Comparison of ENCODE assay signal across 21 cellular contexts in genomic region chr10:78438907-78439809, GRCh38.
"Had no signal": no experiment of that assay in that cellular context is flagged by ENCODE, and none has a peak within 500 bp of the region (broad histone marks: within the 10 kb centered on the region; RNA-seq: fewer than 3 reads in every experiment).

No MANE protein-coding gene starts in this region.

- H3K4me1 ChIP-seq: adrenal gland had no signal

- H3K36me3 ChIP-seq: adrenal gland, ascending aorta, left ventricle myocardium inferior, transverse colon, uterus had no signal

- H3K27me3 Mint-ChIP-seq: activated CD4-positive, alpha-beta T cell treated with anti-CD3 and anti-CD28 coated beads, Interleukin-2, amount 10 ng/mL, durations not matched to agents 7 days and 5 days; activated naive CD8-positive, alpha-beta T cell had no signal

- H3K27me3 ChIP-seq: adrenal gland, ascending aorta, hepatocyte, transverse colon, uterus had no signal

- H3K4me3 ChIP-seq: adrenal gland, ascending aorta, hepatocyte, left ventricle myocardium inferior, transverse colon, uterus had no signal

- H3K9me3 ChIP-seq: adrenal gland, ascending aorta, left ventricle myocardium inferior, transverse colon, uterus had no signal

- H3K36me3 Mint-ChIP-seq: activated naive CD8-positive, alpha-beta T cell; natural killer cell treated with Interleukin-12 subunit alpha and Interleukin-12 subunit beta and Interleukin-15 and Interleukin-18, amount 100 ng/mL, for 72 hours; stimulated activated effector memory CD8-positive, alpha-beta T cell treated with anti-CD3 and anti-CD28 coated beads, Interleukin-12 subunit alpha, Interleukin-12 subunit beta, amount 100 ng/mL, for 72 hours had no signal

- H3K9me3 Mint-ChIP-seq: activated CD4-positive, alpha-beta T cell treated with anti-CD3 and anti-CD28 coated beads, Interleukin-2, amount 10 ng/mL, durations not matched to agents 7 days and 5 days; natural killer cell treated with Interleukin-12 subunit alpha and Interleukin-12 subunit beta and Interleukin-15 and Interleukin-18, amount 100 ng/mL, for 72 hours; stimulated activated effector memory CD8-positive, alpha-beta T cell treated with anti-CD3 and anti-CD28 coated beads, Interleukin-12 subunit alpha, Interleukin-12 subunit beta, amount 100 ng/mL, for 72 hours had no signal

- H3K4me3 Mint-ChIP-seq: activated CD4-positive, alpha-beta T cell treated with anti-CD3 and anti-CD28 coated beads, Interleukin-2, amount 10 ng/mL, durations not matched to agents 7 days and 5 days; activated CD8-positive, alpha-beta T cell treated with anti-CD3 and anti-CD28 coated beads, Interleukin-2, amount 10 ng/mL, durations not matched to agents 7 days and 5 days; activated naive CD8-positive, alpha-beta T cell; natural killer cell treated with Interleukin-12 subunit alpha and Interleukin-12 subunit beta and Interleukin-15 and Interleukin-18, amount 100 ng/mL, for 72 hours; stimulated activated effector memory CD8-positive, alpha-beta T cell treated with anti-CD3 and anti-CD28 coated beads, Interleukin-12 subunit alpha, Interleukin-12 subunit beta, amount 100 ng/mL, for 72 hours had no signal

- H3K27ac ChIP-seq: adrenal gland, ascending aorta, hepatocyte, left ventricle myocardium inferior, transverse colon, uterus had no signal

- ATAC-seq: activated CD8-positive, alpha-beta T cell treated with anti-CD3 and anti-CD28 coated beads, Interleukin-2, amount 10 ng/mL, durations not matched to agents 7 days and 5 days; natural killer cell treated with Interleukin-12 subunit alpha and Interleukin-12 subunit beta and Interleukin-15 and Interleukin-18, amount 100 ng/mL, for 72 hours; SK-N-SH treated with all-trans-retinoic acid at 6 μM for 48 hours had no signal

- H3K4me1 Mint-ChIP-seq: activated CD4-positive, alpha-beta T cell treated with anti-CD3 and anti-CD28 coated beads, Interleukin-2, amount 10 ng/mL, durations not matched to agents 7 days and 5 days had no signal

- H3K27ac Mint-ChIP-seq: activated CD4-positive, alpha-beta T cell treated with anti-CD3 and anti-CD28 coated beads, Interleukin-2, amount 10 ng/mL, durations not matched to agents 7 days and 5 days; activated CD8-positive, alpha-beta T cell treated with anti-CD3 and anti-CD28 coated beads, Interleukin-2, amount 10 ng/mL, durations not matched to agents 7 days and 5 days; activated naive CD8-positive, alpha-beta T cell; natural killer cell treated with Interleukin-12 subunit alpha and Interleukin-12 subunit beta and Interleukin-15 and Interleukin-18, amount 100 ng/mL, for 72 hours; stimulated activated effector memory CD8-positive, alpha-beta T cell treated with anti-CD3 and anti-CD28 coated beads, Interleukin-12 subunit alpha, Interleukin-12 subunit beta, amount 100 ng/mL, for 72 hours had no signal

- H3K79me2 ChIP-seq: hepatocyte had no signal

- DNase-seq: activated CD4-positive, alpha-beta T cell treated with anti-CD3 and anti-CD28 coated beads, Interleukin-2, amount 10 ng/mL, durations not matched to agents 7 days and 5 days; activated CD4-positive, CD25-positive, alpha-beta regulatory T cell treated with anti-CD3 and anti-CD28 coated beads, Interleukin-2, amount 50 U/mL, for 72 hours; activated CD8-positive, alpha-beta T cell treated with anti-CD3 and anti-CD28 coated beads, Interleukin-2, amount 10 ng/mL, durations not matched to agents 7 days and 5 days; activated naive CD4-positive, alpha-beta T cell; activated T-cell treated with anti-CD3 and anti-CD28 coated beads, Interleukin-2, amount 50 U/mL, for 1 hour; cerebellar nuclear complex; cortex of kidney; glutamatergic neuron; left ventricle myocardium inferior; occipital lobe; small intestine; stimulated activated CD4-positive, alpha-beta T cell treated with anti-CD3 and anti-CD28 coated beads, Interleukin-2, amount 100 ng/mL, for 24 hours; transverse colon; uterus had no signal

- H2AFZ ChIP-seq: hepatocyte had no signal

- H3K4me2 ChIP-seq: hepatocyte had no signal
